Comparison of ENCODE assay signal across 27 cellular contexts in genomic region chr14:75363156-75363555, GRCh38.
"Had no signal": no experiment of that assay in that cellular context is flagged by ENCODE, and none has a peak within 500 bp of the region (broad histone marks: within the 10 kb centered on the region; RNA-seq: fewer than 3 reads in every experiment).

No MANE protein-coding gene starts in this region.

- H3K36me3 Mint-ChIP-seq: activated CD8-positive, alpha-beta memory T cell treated with anti-CD3 and anti-CD28 coated beads, Interleukin-2, amount 10 ng/mL, durations not matched to agents 7 days and 5 days; activated naive CD8-positive, alpha-beta T cell treated with anti-CD3 and anti-CD28 coated beads for 36 hours; stimulated activated naive B cell treated with anti-CD40 and anti-IgM and Interleukin-4, amounts not matched to agents 10 μg/mL and 1 μg/mL and 100 μg/mL, for 72 hours had no signal

- H3K9me3 ChIP-seq: breast epithelium, neutrophil, ovary, sigmoid colon, stomach, transverse colon had no signal

- H3K4me1 Mint-ChIP-seq: activated B cell treated with CpG ODN at 0.5 μM for 24 hours had no signal

- H3K36me3 ChIP-seq: breast epithelium, neutrophil, ovary, sigmoid colon, stomach, transverse colon had no signal

- ATAC-seq: activated CD8-positive, alpha-beta memory T cell treated with anti-CD3 and anti-CD28 coated beads, Interleukin-2, amount 10 ng/mL, durations not matched to agents 7 days and 5 days; activated CD8-positive, alpha-beta T cell treated with anti-CD3 and anti-CD28 coated beads, Interleukin-2, amount 10 ng/mL, durations not matched to agents 7 days and 5 days; SK-N-SH treated with all-trans-retinoic acid at 6 μM for 48 hours; stimulated activated naive B cell treated with anti-CD40 and anti-IgM and Interleukin-4, amounts not matched to agents 10 μg/mL and 1 μg/mL and 100 μg/mL, for 72 hours; T-helper 17 cell had no signal

- H3K27ac ChIP-seq: epithelial cell of prostate, neutrophil, ovary, sigmoid colon, stomach had no signal

- DNase-seq: activated B cell treated with CpG ODN at 0.5 μM for 24 hours; activated CD8-positive, alpha-beta memory T cell treated with anti-CD3 and anti-CD28 coated beads, Interleukin-2, amount 10 ng/mL, durations not matched to agents 7 days and 5 days; activated CD8-positive, alpha-beta T cell treated with anti-CD3 and anti-CD28 coated beads, Interleukin-2, amount 10 ng/mL, durations not matched to agents 7 days and 5 days; activated effector memory CD4-positive, alpha-beta T cell treated with anti-CD3 and anti-CD28 coated beads, Interleukin-2, amount 50 U/mL, for 16 hours; activated naive CD8-positive, alpha-beta T cell treated with anti-CD3 and anti-CD28 coated beads for 36 hours; amniotic stem cell; central memory CD4-positive, alpha-beta T cell; effector CD4-positive, alpha-beta T cell; glutamatergic neuron; left ventricle myocardium superior; ovary; stimulated activated CD4-positive, alpha-beta T cell treated with anti-CD3 and anti-CD28 coated beads, Interleukin-2, amount 100 ng/mL, for 24 hours; stimulated activated naive B cell treated with anti-CD40 and anti-IgM and Interleukin-4, amounts not matched to agents 10 μg/mL and 1 μg/mL and 100 μg/mL, for 72 hours; stomach; T-helper 17 cell; T1000; transverse colon had no signal

- H3K9me3 Mint-ChIP-seq: activated B cell treated with CpG ODN at 0.5 μM for 24 hours; activated naive CD4-positive, alpha-beta T cell treated with anti-CD3 and anti-CD28 coated beads for 36 hours; activated naive CD8-positive, alpha-beta T cell treated with anti-CD3 and anti-CD28 coated beads for 36 hours; dendritic cell treated with granulocyte-macrophage colony-stimulating factor and Interleukin-4, amounts not matched to agents 40 ng/mL and 50 ng/mL, for 4 days; nephron; stimulated activated naive B cell treated with anti-CD40 and anti-IgM and Interleukin-4, amounts not matched to agents 10 μg/mL and 1 μg/mL and 100 μg/mL, for 72 hours had no signal

- H3K27ac Mint-ChIP-seq: activated B cell treated with CpG ODN at 0.5 μM for 24 hours; activated CD8-positive, alpha-beta memory T cell treated with anti-CD3 and anti-CD28 coated beads, Interleukin-2, amount 10 ng/mL, durations not matched to agents 7 days and 5 days; activated CD8-positive, alpha-beta T cell treated with anti-CD3 and anti-CD28 coated beads, Interleukin-2, amount 10 ng/mL, durations not matched to agents 7 days and 5 days; activated naive CD4-positive, alpha-beta T cell treated with anti-CD3 and anti-CD28 coated beads for 36 hours; activated naive CD8-positive, alpha-beta T cell treated with anti-CD3 and anti-CD28 coated beads for 36 hours; dendritic cell treated with granulocyte-macrophage colony-stimulating factor and Interleukin-4, amounts not matched to agents 40 ng/mL and 50 ng/mL, for 4 days; nephron; progenitor cell of endocrine pancreas; stimulated activated naive B cell treated with anti-CD40 and anti-IgM and Interleukin-4, amounts not matched to agents 10 μg/mL and 1 μg/mL and 100 μg/mL, for 72 hours; T-helper 17 cell had no signal

- H3K4me3 Mint-ChIP-seq: activated B cell treated with CpG ODN at 0.5 μM for 24 hours; activated CD8-positive, alpha-beta T cell treated with anti-CD3 and anti-CD28 coated beads, Interleukin-2, amount 10 ng/mL, durations not matched to agents 7 days and 5 days; activated naive CD4-positive, alpha-beta T cell treated with anti-CD3 and anti-CD28 coated beads for 36 hours; activated naive CD8-positive, alpha-beta T cell treated with anti-CD3 and anti-CD28 coated beads for 36 hours; dendritic cell treated with granulocyte-macrophage colony-stimulating factor and Interleukin-4, amounts not matched to agents 40 ng/mL and 50 ng/mL, for 4 days; nephron; stimulated activated naive B cell treated with anti-CD40 and anti-IgM and Interleukin-4, amounts not matched to agents 10 μg/mL and 1 μg/mL and 100 μg/mL, for 72 hours; T-helper 17 cell had no signal

- H3K27me3 ChIP-seq: breast epithelium, neutrophil, ovary, sigmoid colon, stomach, transverse colon had no signal

- H3K4me2 ChIP-seq: smooth muscle cell had no signal

- H3K4me3 ChIP-seq: breast epithelium, ovary, sigmoid colon, smooth muscle cell, stomach, transverse colon had no signal

- H3K4me1 ChIP-seq: breast epithelium, transverse colon had no signal
